In genomic region chr14:68911594-68912227, GRCh38 we compare ENCODE assay signal across 7 cellular contexts.
A peak's percentile ranks its signal among the peaks of the same experiment; 100 is the strongest.
DNase-seq lines count a peak whose midpoint lies in the region; ATAC-seq and TF ChIP-seq lines count a peak whose summit lies in the region.

No MANE protein-coding gene starts in this region.

- peaks cover 51% of the 10 kb centered on the region for H3F3A ChIP-seq in PC-9 (ENCODE audit: insufficient read depth, low read depth)

- H3K4me1 ChIP-seq in PC-9 (replicated peaks; ENCODE audit: insufficient read depth) = no peaks in the 10 kb centered on the region

- H3K9me2 ChIP-seq in PC-9 (ENCODE audit: insufficient read depth) = no peaks in the 10 kb centered on the region

- H4K20me1 ChIP-seq in PC-9 (ENCODE audit: insufficient read depth) = peaks cover 54% of the 10 kb centered on the region

- DNase-seq in PC-9 (peak; percentile 69 to 73), fibroblast of gingiva (ENCODE audit: low read depth) (peak; percentile 60), natural killer cell (peak; percentile 55)
- DNase-seq in activated T-cell treated with anti-CD3 and anti-CD28 coated beads, Interleukin-2, amount 50 U/mL, for 4 hours = peak; percentile 77
- DNase-seq in stimulated activated naive CD4-positive, alpha-beta T cell treated with Interleukin-2 at 50 U/mL for 16 hours (lab: John Stamatoyannopoulos, UW) = peak; percentile 62

- H3K9me3 ChIP-seq in PC-9 (ENCODE audit: insufficient read depth, low read depth) = no peaks in the 10 kb centered on the region

- no peaks in the 10 kb centered on the region for H3K9me3 Mint-ChIP-seq in activated T-cell treated with anti-CD3 and anti-CD28 coated beads, Interleukin-2, amount 50 U/mL, for 4 hours
- no peaks in the 10 kb centered on the region for H3K9me3 Mint-ChIP-seq in natural killer cell

- peaks cover 46% of the 10 kb centered on the region for H3K36me3 ChIP-seq in PC-9 (ENCODE audit: low read depth)

- no peaks in the 10 kb centered on the region for H3K27me3 ChIP-seq in PC-9 (ENCODE audit: insufficient read depth, low read depth)

- H3K36me3 Mint-ChIP-seq in activated T-cell treated with anti-CD3 and anti-CD28 coated beads, Interleukin-2, amount 50 U/mL, for 4 hours (ENCODE audit: insufficient read depth) = peaks cover 8% of the 10 kb centered on the region
- no peaks in the 10 kb centered on the region for H3K36me3 Mint-ChIP-seq in natural killer cell

- no peaks in the 10 kb centered on the region for H3K27me3 Mint-ChIP-seq in activated T-cell treated with anti-CD3 and anti-CD28 coated beads, Interleukin-2, amount 50 U/mL, for 4 hours (ENCODE audit: low read depth)
- H3K27me3 Mint-ChIP-seq in natural killer cell (ENCODE audit: low read depth in 2 of 2) = peaks cover 0 to 2% of the 10 kb centered on the region in 2 donors

- H3K79me2 ChIP-seq in PC-9 (ENCODE audit: low read depth) = peaks cover 55% of the 10 kb centered on the region

- intact Hi-C loops in PC-9 (cut with micrococcal nuclease; ENCODE audit: unreplicated experiment) (loop anchor here (1.0 kb wide), 4 partner anchors 30 to 196 kb away; partner anchors contain the start of gene ACTN1), natural killer cell (cut with micrococcal nuclease) (loop anchor here (5.0 kb wide), 1 partner anchor 196 kb away; no protein-coding TSS in a partner anchor)

- peak; percentile 56 for ATAC-seq in GM18517 (IDR thresholded peaks at IDR 0.05; ENCODE audit: unreplicated experiment)
- peak; percentile 88 to 93 for ATAC-seq in activated T-cell treated with anti-CD3 and anti-CD28 coated beads, Interleukin-2, amount 50 U/mL, for 4 hours
- peak; percentile 95 to 100 (median 99) for ATAC-seq in natural killer cell

- H3K4me1 Mint-ChIP-seq in activated T-cell treated with anti-CD3 and anti-CD28 coated beads, Interleukin-2, amount 50 U/mL, for 4 hours (ENCODE audit: low read depth) = peaks cover 30% of the 10 kb centered on the region
- H3K4me1 Mint-ChIP-seq in natural killer cell = peaks cover 6 to 7% of the 10 kb centered on the region in 2 donors

- POLR2A ChIA-PET in PC-9 (lab: Charles Lee; ENCODE audit: unreplicated experiment) = no interaction called here

- peak; percentile 93 for TF ChIP-seq RAD21 in Ishikawa (IDR thresholded peaks at IDR 0.05; ENCODE audit: low read depth)

- CTCF ChIA-PET in PC-9 (lab: Charles Lee) = interaction anchor here (0.6 to 1.2 kb wide), 11 partner anchors 30 to 432 kb away, joined by 3 to 9 read pairs (median 3); no protein-coding TSS in a partner anchor

- TF ChIP-seq EP300 in Ishikawa (IDR thresholded peaks at IDR 0.05; ENCODE audit: borderline replicate concordance) = no peak

- H3K4me3 Mint-ChIP-seq in activated T-cell treated with anti-CD3 and anti-CD28 coated beads, Interleukin-2, amount 50 U/mL, for 4 hours = no peak overlapping the region
- no peak overlapping the region for H3K4me3 Mint-ChIP-seq in natural killer cell

- H3K27ac ChIP-seq in PC-9 = no peak overlapping the region

- BruUV-seq in PC-9 (replicated peaks; lab: Mats Ljungman, UMichigan) = no TSS peak

- no peak overlapping the region for H3K4me2 ChIP-seq in PC-9

- TF ChIP-seq CTCF in PC-9 (conservative IDR thresholded peaks at IDR 0.05) = peak; percentile 98
- peak; percentile 95 for TF ChIP-seq CTCF in natural killer cell (IDR thresholded peaks at IDR 0.05)

- no peak overlapping the region for H3K4me3 ChIP-seq in PC-9

- H3K27ac Mint-ChIP-seq in natural killer cell = no peak overlapping the region

- H2AFZ ChIP-seq in PC-9 = no peak overlapping the region

TF ChIP-seq in Ishikawa, 13 proteins besides CTCF, POLR2A, EP300 and RAD21:
- peak; percentile 75 for TF ChIP-seq YY1 (IDR thresholded peaks at IDR 0.05; ENCODE audit: low read depth)
- no peak for TF ChIP-seq TCF12 (IDR thresholded peaks at IDR 0.05; ENCODE audit: low read depth)
